In the genomic region with DNA sequence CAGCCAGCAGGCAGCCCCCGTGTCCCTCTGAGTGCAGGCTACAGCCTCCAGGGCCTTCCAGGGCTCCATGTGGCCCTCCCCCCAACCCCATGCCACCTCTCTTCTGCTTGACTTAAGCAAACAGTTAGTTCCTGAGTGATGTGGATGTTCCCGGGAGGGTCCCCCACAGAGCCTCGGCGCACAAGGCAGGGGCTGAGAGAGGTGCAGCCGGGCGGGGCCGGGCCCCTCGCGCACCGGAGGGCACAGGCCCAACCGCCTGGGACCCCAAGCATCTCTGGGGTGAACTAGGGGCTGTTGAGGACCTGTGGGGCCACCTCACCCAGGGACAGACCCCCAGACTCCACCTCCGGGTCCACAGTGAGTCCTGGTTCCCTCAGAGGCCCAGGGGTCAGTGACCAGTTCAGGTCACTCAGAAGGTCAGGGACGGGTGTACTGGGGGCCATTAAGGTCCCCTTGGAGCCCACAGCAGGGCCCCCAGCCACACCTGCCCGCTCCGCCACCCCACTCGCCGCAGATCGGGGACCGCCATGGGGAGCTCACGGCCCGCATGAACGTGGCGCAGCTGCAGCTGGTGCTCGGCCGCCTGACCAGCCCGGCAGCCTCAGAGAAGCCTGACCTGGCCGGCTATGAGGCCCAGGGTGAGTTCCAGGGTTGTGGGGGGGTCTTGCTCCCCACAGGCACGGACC, we compare ENCODE assay signal across 1 cellular context.
TF ChIP-seq lines count a peak whose summit lies in the region.

No MANE protein-coding gene starts in this region.

TF ChIP-seq in HepG2, 621 proteins besides CTCF, POLR2A, EP300 and RAD21:
- TF ChIP-seq, protein P1, sequence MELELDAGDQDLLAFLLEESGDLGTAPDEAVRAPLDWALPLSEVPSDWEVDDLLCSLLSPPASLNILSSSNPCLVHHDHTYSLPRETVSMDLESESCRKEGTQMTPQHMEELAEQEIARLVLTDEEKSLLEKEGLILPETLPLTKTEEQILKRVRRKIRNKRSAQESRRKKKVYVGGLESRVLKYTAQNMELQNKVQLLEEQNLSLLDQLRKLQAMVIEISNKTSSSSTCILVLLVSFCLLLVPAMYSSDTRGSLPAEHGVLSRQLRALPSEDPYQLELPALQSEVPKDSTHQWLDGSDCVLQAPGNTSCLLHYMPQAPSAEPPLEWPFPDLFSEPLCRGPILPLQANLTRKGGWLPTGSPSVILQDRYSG (CRISPR knock-in tag; IDR thresholded peaks at IDR 0.05): no peak
- 0 out of 2 replicates have a peak, but pooled peaks have one; percentile 16 for TF ChIP-seq HDAC1 (CRISPR knock-in tag; IDR thresholded peaks at IDR 0.05)
TF ChIP-seq in HepG2: peak in this region for 1.
